1 cellular context compared by ENCODE assay signal in the genomic region with DNA sequence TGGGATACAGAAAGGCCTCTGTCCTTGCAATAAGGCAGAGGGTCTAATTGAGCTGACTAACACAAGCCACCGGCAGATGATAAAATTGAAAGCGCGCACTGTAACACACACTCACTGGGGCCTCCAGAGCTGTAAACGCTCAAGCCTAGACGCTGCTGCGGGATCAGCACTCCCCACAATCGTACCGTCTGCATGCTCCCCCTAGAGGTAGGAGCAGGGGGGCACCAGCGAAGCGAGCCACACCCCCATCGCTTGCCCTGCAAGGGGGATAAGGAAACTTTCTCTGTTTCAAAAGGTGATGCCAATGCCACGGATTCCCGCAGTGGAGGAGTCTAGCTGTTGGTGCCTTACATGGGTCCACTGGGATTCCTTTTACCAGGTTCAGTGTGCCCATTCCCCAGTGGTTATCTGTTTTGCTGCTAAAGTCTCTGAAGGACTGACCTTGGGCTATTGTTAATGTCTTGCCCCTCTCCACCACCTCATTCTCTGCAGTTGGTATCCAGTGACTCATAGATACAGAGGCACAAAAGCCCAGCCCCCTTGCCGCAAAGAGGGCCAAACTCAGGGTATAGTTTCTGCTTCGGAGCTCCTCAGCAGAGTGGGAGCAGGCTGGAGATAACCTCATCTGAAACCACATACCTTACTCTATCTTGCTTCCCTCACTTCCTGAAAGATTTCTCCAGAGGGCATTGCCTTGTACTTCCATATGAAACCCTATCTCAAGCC.
TF ChIP-seq lines count a peak whose summit lies in the region.

No MANE protein-coding gene starts in this region.

TF ChIP-seq in HCT116, 20 proteins besides CTCF, POLR2A, EP300 and RAD21 (continued from another document):
- TF ChIP-seq, protein P1, sequence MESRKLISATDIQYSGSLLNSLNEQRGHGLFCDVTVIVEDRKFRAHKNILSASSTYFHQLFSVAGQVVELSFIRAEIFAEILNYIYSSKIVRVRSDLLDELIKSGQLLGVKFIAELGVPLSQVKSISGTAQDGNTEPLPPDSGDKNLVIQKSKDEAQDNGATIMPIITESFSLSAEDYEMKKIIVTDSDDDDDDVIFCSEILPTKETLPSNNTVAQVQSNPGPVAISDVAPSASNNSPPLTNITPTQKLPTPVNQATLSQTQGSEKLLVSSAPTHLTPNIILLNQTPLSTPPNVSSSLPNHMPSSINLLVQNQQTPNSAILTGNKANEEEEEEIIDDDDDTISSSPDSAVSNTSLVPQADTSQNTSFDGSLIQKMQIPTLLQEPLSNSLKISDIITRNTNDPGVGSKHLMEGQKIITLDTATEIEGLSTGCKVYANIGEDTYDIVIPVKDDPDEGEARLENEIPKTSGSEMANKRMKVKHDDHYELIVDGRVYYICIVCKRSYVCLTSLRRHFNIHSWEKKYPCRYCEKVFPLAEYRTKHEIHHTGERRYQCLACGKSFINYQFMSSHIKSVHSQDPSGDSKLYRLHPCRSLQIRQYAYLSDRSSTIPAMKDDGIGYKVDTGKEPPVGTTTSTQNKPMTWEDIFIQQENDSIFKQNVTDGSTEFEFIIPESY (IDR thresholded peaks at IDR 0.05; ENCODE audit: extremely low read depth, insufficient replicate concordance, low read length): no peak
- TF ChIP-seq YY1 (IDR thresholded peaks at IDR 0.05; ENCODE audit: extremely low read depth, insufficient replicate concordance, low read depth, low read length): no peak
- no peak for TF ChIP-seq EGR1 (IDR thresholded peaks at IDR 0.05; ENCODE audit: low read depth)
- TF ChIP-seq FOSL1 (IDR thresholded peaks at IDR 0.05; ENCODE audit: low read depth): no peak
- TF ChIP-seq, protein P2, sequence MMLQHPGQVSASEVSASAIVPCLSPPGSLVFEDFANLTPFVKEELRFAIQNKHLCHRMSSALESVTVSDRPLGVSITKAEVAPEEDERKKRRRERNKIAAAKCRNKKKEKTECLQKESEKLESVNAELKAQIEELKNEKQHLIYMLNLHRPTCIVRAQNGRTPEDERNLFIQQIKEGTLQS (IDR thresholded peaks at IDR 0.05): no peak
- no peak for TF ChIP-seq ZFX (IDR thresholded peaks at IDR 0.05)
- no peak for TF ChIP-seq SIN3A (IDR thresholded peaks at IDR 0.05; ENCODE audit: low read depth)
